Comparison of ENCODE assay signal across 8 cellular contexts in the genomic region with DNA sequence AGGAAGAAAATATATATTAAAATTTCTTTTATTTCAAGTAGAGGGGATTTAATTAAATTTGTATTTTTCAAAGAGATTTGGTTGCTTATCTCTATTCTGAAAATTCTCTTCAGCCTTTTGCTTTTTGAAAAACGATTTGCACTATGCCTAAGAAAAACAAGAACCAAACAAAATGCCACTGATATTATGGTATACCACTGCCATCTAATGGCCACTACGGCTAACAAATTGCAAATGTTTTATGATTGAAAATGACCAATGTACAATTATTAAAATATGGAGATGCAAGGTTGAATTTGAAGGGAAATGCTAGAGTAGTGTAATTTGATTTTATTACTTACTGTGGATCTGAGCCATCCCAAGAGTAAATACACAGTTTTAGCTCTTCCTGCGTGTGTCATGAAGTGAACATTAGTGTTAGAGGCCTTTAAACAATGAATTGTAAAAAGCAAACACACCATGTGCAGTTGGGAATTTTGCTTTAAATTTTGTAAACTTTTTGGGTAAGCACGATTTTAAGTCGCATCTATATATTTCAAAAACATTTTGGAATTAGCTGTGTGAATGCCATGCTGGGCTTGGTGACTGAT.
DNase-seq lines count a peak whose midpoint lies in the region; ATAC-seq, FAIRE-seq and TF ChIP-seq lines count a peak whose summit lies in the region.

No MANE protein-coding gene starts in this region.

- H3K36me3 ChIP-seq in Peyer's patch, result no peaks in the 10 kb centered on the region
- no peaks in the 10 kb centered on the region for H3K36me3 ChIP-seq in endothelial cell of umbilical vein (ENCODE audit: control insufficient read depth in 2 of 2, extremely low read depth in 1 of 2, insufficient read depth in 2 of 2, low read length in 2 of 2)

- H3K9me3 ChIP-seq in Peyer's patch (no peaks in the 10 kb centered on the region), endothelial cell of umbilical vein (replicated peaks; ENCODE audit: control insufficient read depth, insufficient read depth, low read length) (no peaks in the 10 kb centered on the region)

- no peaks in the 10 kb centered on the region for H3K27me3 Mint-ChIP-seq in neural crest cell (ENCODE audit: low read depth)

- POLR2A ChIA-PET in endothelial cell of umbilical vein (lab: Charles Lee), result no interaction called here

- no peak overlapping the region for H3K4me2 ChIP-seq in endothelial cell of umbilical vein (ENCODE audit: insufficient read depth, low read length)

- no peaks in the 10 kb centered on the region for H3K4me1 Mint-ChIP-seq in neural crest cell

- no peak overlapping the region for H3K4me3 ChIP-seq in HL-60 (replicated peaks; ENCODE audit: insufficient read depth, low read length)
- H3K4me3 ChIP-seq in Peyer's patch, result no peak overlapping the region
- H3K4me3 ChIP-seq in endothelial cell of umbilical vein (replicated peaks in 1 of 3; ENCODE audit: insufficient read depth in 1 of 3, low read depth in 1 of 3, low read length in 3 of 3), result no peak overlapping the region

- no peak overlapping the region for H3K9ac ChIP-seq in endothelial cell of umbilical vein (replicated peaks; ENCODE audit: extremely low read depth, insufficient read depth, low read length)

- intact Hi-C loops in endothelial cell of umbilical vein (cut with micrococcal nuclease), result loop anchor here (1.0 to 10.0 kb wide), 5 partner anchors 109 to 1338 kb away; no protein-coding TSS in a partner anchor

- no peak for TF ChIP-seq POLR2A in Peyer's patch (IDR thresholded peaks at IDR 0.05)
- TF ChIP-seq POLR2A in endothelial cell of umbilical vein (IDR thresholded peaks at IDR 0.05; ENCODE audit: low read depth, low read length), result no peak

- dilution Hi-C loops in endothelial cell of umbilical vein (cut with MboI; ENCODE audit: extremely low pct_ligation_motif_present, low sequenced_read_pairs), result no loop called here

- no peaks in the 10 kb centered on the region for H3K9me1 ChIP-seq in endothelial cell of umbilical vein (replicated peaks; ENCODE audit: control insufficient read depth, extremely low read depth, insufficient read depth, low read length)

- H3K4me1 ChIP-seq in Peyer's patch, result no peaks in the 10 kb centered on the region
- no peaks in the 10 kb centered on the region for H3K4me1 ChIP-seq in endothelial cell of umbilical vein (ENCODE audit: control insufficient read depth, extremely low read depth, insufficient read depth, low read length)

- no peaks in the 10 kb centered on the region for H3K36me3 Mint-ChIP-seq in neural crest cell (ENCODE audit: low read depth)

- H3K79me2 ChIP-seq in endothelial cell of umbilical vein (ENCODE audit: control insufficient read depth, insufficient read depth, low read length), result no peaks in the 10 kb centered on the region

- H3K4me3 Mint-ChIP-seq in neural crest cell, result no peak overlapping the region

- no TSS peak for BruUV-seq in endothelial cell of umbilical vein (replicated peaks; lab: Mats Ljungman, UMichigan)

- CTCF ChIA-PET in endothelial cell of umbilical vein (lab: Charles Lee), result interaction anchor here (0.9 to 1.7 kb wide), 6 partner anchors 71 to 1339 kb away, joined by 3 to 11 read pairs (median 5); no protein-coding TSS in a partner anchor

- H3K27ac ChIP-seq in HL-60 (replicated peaks) (no peak overlapping the region), Peyer's patch (no peak overlapping the region), endothelial cell of umbilical vein (ENCODE audit: insufficient read depth, low read depth, low read length) (no peak overlapping the region)

- H2AFZ ChIP-seq in endothelial cell of umbilical vein (ENCODE audit: low read depth, low read length), result no peak overlapping the region

- H4K20me1 ChIP-seq in endothelial cell of umbilical vein (replicated peaks; ENCODE audit: control insufficient read depth, extremely low read depth, insufficient read depth, low read length), result no peaks in the 10 kb centered on the region

- H3K27me3 ChIP-seq in HL-60 (ENCODE audit: insufficient read depth, poor library complexity, severe bottlenecking) (no peaks in the 10 kb centered on the region), Peyer's patch (no peaks in the 10 kb centered on the region), endothelial cell of umbilical vein (ENCODE audit: control insufficient read depth in 2 of 2, insufficient read depth in 2 of 2, low read length in 2 of 2) (peaks cover 0 to 3% of the 10 kb centered on the region in 2 experiments)

- TF ChIP-seq CTCF in D721Med (IDR thresholded peaks at IDR 0.05; ENCODE audit: insufficient read depth, missing control alignments) (peak; percentile 81), HL-60 (IDR thresholded peaks at IDR 0.05; ENCODE audit: insufficient read depth, low read length) (peak; percentile 39), Peyer's patch (IDR thresholded peaks at IDR 0.05) (peak in 5 of 6 experiments; percentile 14 to 81 (median 74)), endothelial cell of umbilical vein (IDR thresholded peaks at IDR 0.05; ENCODE audit: extremely low read depth in 1 of 2, insufficient read depth in 1 of 2, low read depth in 1 of 2, low read length in 2 of 2) (peak; percentile 28 to 39), neural crest cell (conservative IDR thresholded peaks at IDR 0.05) (peak; percentile 88)

- no peak for DNase-seq in D721Med (ENCODE audit: insufficient read length, low spot score)
- peak in 1 of 2 experiments; percentile 10 for DNase-seq in HL-60 (ENCODE audit: low read depth in 1 of 2, low spot score in 1 of 2)
- DNase-seq in Peyer's patch, result no peak
- DNase-seq in endothelial cell of umbilical vein (ENCODE audit: low read depth, low spot score), result peak; percentile 65
- DNase-seq in neural crest cell (ENCODE audit: low read depth, low spot score), result peak; percentile 15

- no peak for ATAC-seq in HG03280 (IDR thresholded peaks at IDR 0.05; ENCODE audit: unreplicated experiment)
- ATAC-seq in HG03520 (IDR thresholded peaks at IDR 0.05; ENCODE audit: unreplicated experiment), result no peak
- no peak for ATAC-seq in GM18519 (IDR thresholded peaks at IDR 0.05; ENCODE audit: low FRiP score, unreplicated experiment)

- H3K27ac Mint-ChIP-seq in neural crest cell (ENCODE audit: unreplicated experiment), result no peak overlapping the region

- no peak for FAIRE-seq in D721Med (lab: Jason Lieb, UNC)
- peak; percentile 89 for FAIRE-seq in endothelial cell of umbilical vein (lab: Jason Lieb, UNC)

- H3K9me3 Mint-ChIP-seq in neural crest cell, result peaks cover 2% of the 10 kb centered on the region

TF ChIP-seq in endothelial cell of umbilical vein, 7 proteins besides CTCF, POLR2A, EP300 and RAD21:
- TF ChIP-seq FOS (IDR thresholded peaks at IDR 0.05; ENCODE audit: borderline replicate concordance, insufficient read depth, low read length) (no peak), MYC (IDR thresholded peaks at IDR 0.05; ENCODE audit: low read depth, low read length) (no peak), JUN (IDR thresholded peaks at IDR 0.05; ENCODE audit: borderline replicate concordance, insufficient read depth, insufficient read length, low read depth) (no peak), GATA2 (IDR thresholded peaks at IDR 0.05; ENCODE audit: insufficient read depth, insufficient read length, low read depth, low read length) (no peak), POLR2AphosphoS5 (IDR thresholded peaks at IDR 0.05; ENCODE audit: insufficient read depth, low read depth, low read length) (no peak)
- TF ChIP-seq, protein P1, sequence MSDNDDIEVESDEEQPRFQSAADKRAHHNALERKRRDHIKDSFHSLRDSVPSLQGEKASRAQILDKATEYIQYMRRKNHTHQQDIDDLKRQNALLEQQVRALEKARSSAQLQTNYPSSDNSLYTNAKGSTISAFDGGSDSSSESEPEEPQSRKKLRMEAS (IDR thresholded peaks at IDR 0.05; ENCODE audit: insufficient read depth, insufficient read length), result no peak

Comparison
In these comparisons a context has a peak if more than half of its experiments do, and no peak if none do; other contexts are left out.
1. DNase-seq: peak in endothelial cell of umbilical vein (single experiment) and neural crest cell (single experiment); none in D721Med (single experiment) and Peyer's patch (0 of 3).
2. CTCF ChIP-seq: peak in every context shown above with its lines; median percentile 88 in neural crest cell; 81 in D721Med; 74 in Peyer's patch; 39 in HL-60; 34 in endothelial cell of umbilical vein.